In the genomic region with DNA sequence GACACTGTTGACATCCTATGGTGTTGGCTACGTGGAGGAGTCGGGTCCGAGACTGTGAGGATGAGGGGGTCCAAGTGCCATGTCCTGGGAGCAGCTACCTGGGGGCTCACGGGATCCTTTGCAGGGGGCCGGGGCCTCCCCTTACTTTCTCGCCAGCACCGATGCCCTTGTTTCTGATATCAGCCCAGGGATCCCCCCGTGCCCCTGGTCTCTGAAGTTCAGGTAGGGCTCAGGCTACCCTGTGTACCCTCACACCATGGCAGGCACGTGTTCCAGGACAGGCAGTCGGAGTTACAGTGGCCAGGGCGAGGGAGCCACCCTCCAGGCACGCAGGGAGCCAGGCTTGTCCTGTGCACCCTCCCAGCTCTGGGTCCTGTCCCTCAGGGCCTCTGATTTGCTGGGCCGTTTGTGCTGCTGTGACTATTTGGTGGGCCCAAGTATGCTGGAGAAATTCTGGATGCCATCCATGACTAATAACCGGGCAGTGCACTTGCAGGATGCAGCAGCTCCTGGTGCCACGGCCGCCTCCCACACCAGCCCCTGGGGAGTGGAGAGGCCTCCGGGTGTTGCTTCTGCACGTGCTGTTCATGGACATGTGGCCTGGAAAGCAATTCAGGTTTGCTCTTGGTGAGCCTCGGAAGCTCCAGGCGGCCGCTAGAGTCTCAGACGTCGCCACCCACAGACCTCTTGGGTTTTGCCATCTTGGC, we compare ENCODE assay signal across 18 cellular contexts.
"Had no signal": no experiment of that assay in that cellular context is flagged by ENCODE, and none has a peak within 500 bp of the region (broad histone marks: within the 10 kb centered on the region; RNA-seq: fewer than 3 reads in every experiment).

No MANE protein-coding gene starts in this region.

- H3K27ac Mint-ChIP-seq: effector memory CD8-positive, alpha-beta T cell; immature natural killer cell; naive B cell; stimulated activated naive B cell treated with anti-CD40 and anti-IgM and Interleukin-4, amounts not matched to agents 10 μg/mL and 1 μg/mL and 100 μg/mL, for 72 hours had no signal

- H3K9me3 Mint-ChIP-seq: effector memory CD8-positive, alpha-beta T cell; immature natural killer cell; naive B cell; stimulated activated naive B cell treated with anti-CD40 and anti-IgM and Interleukin-4, amounts not matched to agents 10 μg/mL and 1 μg/mL and 100 μg/mL, for 72 hours; stimulated activated naive CD8-positive, alpha-beta T cell treated with anti-CD3 and anti-CD28 coated beads, Interleukin-15, amount 100 ng/mL, for 72 hours had no signal

- H3K4me1 Mint-ChIP-seq: immature natural killer cell; stimulated activated naive CD8-positive, alpha-beta T cell treated with anti-CD3 and anti-CD28 coated beads, Interleukin-15, amount 100 ng/mL, for 72 hours had no signal

- DNase-seq: central memory CD4-positive, alpha-beta T cell; effector memory CD8-positive, alpha-beta T cell; esophagus squamous epithelium; glutamatergic neuron; immature natural killer cell; left colon; left ventricle myocardium superior; naive B cell; ovary; right lobe of liver; stimulated activated CD4-positive, alpha-beta T cell treated with anti-CD3 and anti-CD28 coated beads, Interleukin-2, amount 100 ng/mL, for 24 hours; stimulated activated CD4-positive, alpha-beta T cell treated with anti-CD3 and anti-CD28 coated beads, Interleukin-4, amount 100 ng/mL, for 4 hours; stimulated activated naive B cell treated with anti-CD40 and anti-IgM and Interleukin-4, amounts not matched to agents 10 μg/mL and 1 μg/mL and 100 μg/mL, for 72 hours; stimulated activated naive CD8-positive, alpha-beta T cell treated with anti-CD3 and anti-CD28 coated beads, Interleukin-15, amount 100 ng/mL, for 72 hours had no signal

- H3K36me3 ChIP-seq: esophagus squamous epithelium, gastroesophageal sphincter, ovary, right lobe of liver, thoracic aorta had no signal

- H3K9me3 ChIP-seq: esophagus squamous epithelium, gastroesophageal sphincter, ovary, right lobe of liver, thoracic aorta had no signal

- H3K4me1 ChIP-seq: esophagus squamous epithelium, gastroesophageal sphincter, right lobe of liver had no signal

- H3K27me3 ChIP-seq: ovary, right lobe of liver had no signal

- ATAC-seq: effector memory CD8-positive, alpha-beta T cell; gastroesophageal sphincter; left colon; left ventricle myocardium superior; right lobe of liver; stimulated activated naive B cell treated with anti-CD40 and anti-IgM and Interleukin-4, amounts not matched to agents 10 μg/mL and 1 μg/mL and 100 μg/mL, for 72 hours; stimulated activated naive CD8-positive, alpha-beta T cell treated with anti-CD3 and anti-CD28 coated beads, Interleukin-15, amount 100 ng/mL, for 72 hours had no signal

- H3K4me3 Mint-ChIP-seq: effector memory CD8-positive, alpha-beta T cell; immature natural killer cell; stimulated activated naive B cell treated with anti-CD40 and anti-IgM and Interleukin-4, amounts not matched to agents 10 μg/mL and 1 μg/mL and 100 μg/mL, for 72 hours; stimulated activated naive CD8-positive, alpha-beta T cell treated with anti-CD3 and anti-CD28 coated beads, Interleukin-15, amount 100 ng/mL, for 72 hours had no signal

- H3K36me3 Mint-ChIP-seq: immature natural killer cell; naive B cell; stimulated activated naive B cell treated with anti-CD40 and anti-IgM and Interleukin-4, amounts not matched to agents 10 μg/mL and 1 μg/mL and 100 μg/mL, for 72 hours had no signal

- H3K4me3 ChIP-seq: esophagus squamous epithelium, gastroesophageal sphincter, lung, ovary, right lobe of liver, thoracic aorta had no signal

- H3K27ac ChIP-seq: epithelial cell of prostate, esophagus squamous epithelium, gastroesophageal sphincter, ovary, right lobe of liver, thoracic aorta had no signal
